Comparison of ENCODE assay signal across 1 cellular context in the genomic region with DNA sequence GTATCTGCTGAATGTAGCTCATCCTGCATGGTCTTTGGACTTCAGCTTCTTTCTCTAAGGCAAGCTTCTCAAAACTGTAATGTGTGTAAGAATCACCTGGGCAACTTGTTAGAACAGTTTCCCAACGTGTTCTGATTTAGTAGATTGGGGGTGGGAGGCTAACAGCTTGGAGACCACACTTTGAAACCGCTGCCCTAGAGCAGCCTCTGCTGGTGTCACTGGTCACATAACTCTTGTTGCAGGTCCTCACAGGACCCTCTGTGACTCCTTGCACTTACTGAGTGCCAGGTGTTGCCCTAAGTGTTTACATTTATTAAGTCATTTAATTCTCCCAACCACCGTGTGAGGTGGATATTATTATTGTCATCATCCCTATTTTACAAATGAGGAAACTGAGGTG.
TF ChIP-seq lines count a peak whose summit lies in the region.

No MANE protein-coding gene starts in this region.

TF ChIP-seq in WTC11, 78 proteins besides CTCF, POLR2A, EP300 and RAD21:
- TF ChIP-seq MXD4 (CRISPR knock-in tag; IDR thresholded peaks at IDR 0.05; ENCODE audit: borderline replicate concordance) (no peak), CREM (CRISPR knock-in tag; IDR thresholded peaks at IDR 0.05) (no peak), GRHL2 (CRISPR knock-in tag; IDR thresholded peaks at IDR 0.05; ENCODE audit: insufficient replicate concordance, severe bottlenecking) (no peak), NFE2L1 (CRISPR knock-in tag; IDR thresholded peaks at IDR 0.05) (no peak), NR3C1 (CRISPR knock-in tag; conservative IDR thresholded peaks at IDR 0.05; ENCODE audit: low read depth) (no peak), ARID4B (CRISPR knock-in tag; IDR thresholded peaks at IDR 0.05; ENCODE audit: borderline replicate concordance) (no peak), ZNF396 (CRISPR knock-in tag; IDR thresholded peaks at IDR 0.05; ENCODE audit: borderline replicate concordance) (no peak), FOXK1 (CRISPR knock-in tag; IDR thresholded peaks at IDR 0.05) (no peak), ZBTB43 (CRISPR knock-in tag; IDR thresholded peaks at IDR 0.05) (no peak), ZNF671 (CRISPR knock-in tag; IDR thresholded peaks at IDR 0.05) (no peak), PRRX2 (CRISPR knock-in tag; IDR thresholded peaks at IDR 0.05) (no peak)
- TF ChIP-seq, protein P1, sequence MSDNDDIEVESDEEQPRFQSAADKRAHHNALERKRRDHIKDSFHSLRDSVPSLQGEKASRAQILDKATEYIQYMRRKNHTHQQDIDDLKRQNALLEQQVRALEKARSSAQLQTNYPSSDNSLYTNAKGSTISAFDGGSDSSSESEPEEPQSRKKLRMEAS (CRISPR knock-in tag; IDR thresholded peaks at IDR 0.05): no peak
